13 cellular contexts compared by ENCODE assay signal in the genomic region with DNA sequence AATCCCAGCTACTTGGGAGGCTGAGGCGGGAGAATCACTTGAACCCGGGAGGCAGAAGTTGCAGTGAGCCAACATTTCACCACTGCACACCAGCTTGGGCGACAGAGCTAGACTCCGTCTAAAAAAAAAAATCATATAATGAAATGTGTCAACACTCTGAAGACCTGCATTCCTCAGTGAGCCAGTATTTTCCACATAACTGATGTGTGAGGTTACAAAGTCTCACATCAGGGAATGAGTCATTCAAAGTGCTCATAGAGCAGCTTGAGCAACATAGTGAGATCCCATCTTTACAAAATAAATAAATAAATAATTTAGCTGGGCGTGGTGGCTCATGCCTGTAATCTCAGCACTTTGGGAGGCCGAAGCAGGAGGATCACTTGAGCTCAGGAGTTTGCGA.
DNase-seq lines count a peak whose midpoint lies in the region; ATAC-seq, FAIRE-seq and TF ChIP-seq lines count a peak whose summit lies in the region.
"Had no signal": no experiment of that assay in that cellular context is flagged by ENCODE, and none has a peak within 500 bp of the region (broad histone marks: within the 10 kb centered on the region; RNA-seq: fewer than 3 reads in every experiment).

No MANE protein-coding gene starts in this region.

- no peaks in the 10 kb centered on the region for H3K9me3 ChIP-seq in A549
- H3K9me3 ChIP-seq in GM23248 (ENCODE audit: low read depth): no peaks in the 10 kb centered on the region

- CTCF ChIA-PET in A549 (lab: Yijun Ruan, JAX): interaction anchor here (1.1 kb wide), 2 partner anchors 8 to 217 kb away, joined by 3 to 4 read pairs; no protein-coding TSS in a partner anchor

- no peak for FAIRE-seq in A549 (lab: Jason Lieb, UNC)
- FAIRE-seq: colon had no signal

- no peaks in the 10 kb centered on the region for H3K79me2 ChIP-seq in GM23248 (ENCODE audit: insufficient read depth)

- TF ChIP-seq EP300 in A549 (IDR thresholded peaks at IDR 0.05): no peak

- no peaks in the 10 kb centered on the region for H3K36me3 Mint-ChIP-seq in activated T-helper 2 cell treated with anti-CD3 and anti-CD28 coated beads, Interferon-gamma antibody, Interleukin-2, Interleukin-4, amounts not matched to agents 10 μg/mL and 5 μg/mL and 100 μg/mL, durations not matched to agents 14 hours and 24 hours and 36 hours (ENCODE audit: low read depth)
- H3K36me3 Mint-ChIP-seq: CD8-positive, alpha-beta memory T cell had no signal

- no peaks in the 10 kb centered on the region for H3K27me3 Mint-ChIP-seq in activated T-helper 2 cell treated with anti-CD3 and anti-CD28 coated beads, Interferon-gamma antibody, Interleukin-2, Interleukin-4, amounts not matched to agents 10 μg/mL and 5 μg/mL and 100 μg/mL, durations not matched to agents 14 hours and 24 hours and 36 hours (ENCODE audit: low read depth)

- no peak for TF ChIP-seq CTCF in A549 (IDR thresholded peaks at IDR 0.05)
- no peak for TF ChIP-seq CTCF in foreskin fibroblast (IDR thresholded peaks at IDR 0.05; ENCODE audit: low read depth, low read length)

- peaks cover 22% of the 10 kb centered on the region for H3K27me3 ChIP-seq in GM23248 (replicated peaks; ENCODE audit: insufficient read depth)

- TF ChIP-seq POLR2A in A549 (IDR thresholded peaks at IDR 0.05; ENCODE audit: low read length): no peak

- ATAC-seq in A549: peak; percentile 79 to 91
- ATAC-seq in HG03460 (IDR thresholded peaks at IDR 0.05; ENCODE audit: unreplicated experiment): no peak
- ATAC-seq in HG03469 (IDR thresholded peaks at IDR 0.05; ENCODE audit: unreplicated experiment): no peak

- 0 out of 2 replicates have a peak, but pooled peaks cover 4% of the 10 kb centered on the region for H3F3A ChIP-seq in GM23248 (ENCODE audit: insufficient read depth)

- no peaks in the 10 kb centered on the region for H3K36me3 ChIP-seq in GM23248 (ENCODE audit: low read depth)

- H3K4me3 Mint-ChIP-seq in activated T-helper 2 cell treated with anti-CD3 and anti-CD28 coated beads, Interferon-gamma antibody, Interleukin-2, Interleukin-4, amounts not matched to agents 10 μg/mL and 5 μg/mL and 100 μg/mL, durations not matched to agents 14 hours and 24 hours and 36 hours (ENCODE audit: low read depth): no peak overlapping the region
- H3K4me3 Mint-ChIP-seq: CD8-positive, alpha-beta memory T cell; nephron had no signal

- POLR2A ChIA-PET in A549 (lab: Yijun Ruan, JAX): no interaction called here

- intact Hi-C loops in activated T-helper 2 cell treated with anti-CD3 and anti-CD28 coated beads, Interferon-gamma antibody, Interleukin-2, Interleukin-4, amounts not matched to agents 10 μg/mL and 5 μg/mL and 100 μg/mL, durations not matched to agents 14 hours and 24 hours and 36 hours (cut with micrococcal nuclease): no loop called here

- WGBS in A549 (ENCODE audit: missing lambda C conversion rate): 12% methylated on average over 7 of the region's 7 CpGs
- 66 to 70% methylated on average over 7 of the region's 7 CpGs for WGBS in GM23248 (ENCODE audit: low coverage in 1 of 2, low lambda C conversion rate in 2 of 2, missing lambda C conversion rate in 2 of 2), 2 experiments

- H3K27ac ChIP-seq in A549 (peak overlapping the region; percentile 13 to 78; a peak in 4 of 6 replicates), GM23248 (no peak overlapping the region)

- DNase-seq in A549 (ENCODE audit: low read depth in 1 of 2, low spot score in 1 of 2) (peak; percentile 49 to 86), GM23248 (peak; percentile 91), SW480 (ENCODE audit: low spot score) (peak; percentile 48), foreskin fibroblast (peak; percentile 41 to 44), pons (ENCODE audit: low spot score) (no peak)
- no peak for DNase-seq in activated T-helper 2 cell treated with anti-CD3 and anti-CD28 coated beads, Interferon-gamma antibody, Interleukin-2, Interleukin-4, amounts not matched to agents 10 μg/mL and 5 μg/mL and 100 μg/mL, durations not matched to agents 14 hours and 24 hours and 36 hours (ENCODE audit: low spot score)
- DNase-seq: activated CD8-positive, alpha-beta memory T cell treated with anti-CD3 and anti-CD28 coated beads, Interleukin-2, amount 50 U/mL, for 48 hours; CD8-positive, alpha-beta memory T cell; NCI-H526 had no signal

- in situ Hi-C loops in GM23248 (cut with MboI): no loop called here

- no peak overlapping the region for H3K27ac Mint-ChIP-seq in activated T-helper 2 cell treated with anti-CD3 and anti-CD28 coated beads, Interferon-gamma antibody, Interleukin-2, Interleukin-4, amounts not matched to agents 10 μg/mL and 5 μg/mL and 100 μg/mL, durations not matched to agents 14 hours and 24 hours and 36 hours
- H3K27ac Mint-ChIP-seq: CD8-positive, alpha-beta memory T cell had no signal

- peaks cover 24% of the 10 kb centered on the region for H3K4me1 ChIP-seq in A549
- no peaks in the 10 kb centered on the region for H3K4me1 ChIP-seq in GM23248 (ENCODE audit: insufficient read depth)

- H3K9me2 ChIP-seq in GM23248 (ENCODE audit: insufficient read depth): no peaks in the 10 kb centered on the region

- no peak overlapping the region for H3K9ac ChIP-seq in GM23248

- peaks cover 1% of the 10 kb centered on the region for H3K4me1 Mint-ChIP-seq in activated T-helper 2 cell treated with anti-CD3 and anti-CD28 coated beads, Interferon-gamma antibody, Interleukin-2, Interleukin-4, amounts not matched to agents 10 μg/mL and 5 μg/mL and 100 μg/mL, durations not matched to agents 14 hours and 24 hours and 36 hours (ENCODE audit: low read depth)
- H3K4me1 Mint-ChIP-seq: CD8-positive, alpha-beta memory T cell had no signal

- no peak for TF ChIP-seq RAD21 in A549 (conservative IDR thresholded peaks at IDR 0.05 in 1 of 2, IDR thresholded peaks at IDR 0.05 in 1 of 2)

- no peak overlapping the region for H2AFZ ChIP-seq in GM23248

- H4K20me1 ChIP-seq in GM23248 (ENCODE audit: insufficient read depth): no peaks in the 10 kb centered on the region

- H3K9me3 Mint-ChIP-seq in activated T-helper 2 cell treated with anti-CD3 and anti-CD28 coated beads, Interferon-gamma antibody, Interleukin-2, Interleukin-4, amounts not matched to agents 10 μg/mL and 5 μg/mL and 100 μg/mL, durations not matched to agents 14 hours and 24 hours and 36 hours: no peaks in the 10 kb centered on the region
- H3K9me3 Mint-ChIP-seq: CD8-positive, alpha-beta memory T cell; nephron had no signal

- H3K4me2 ChIP-seq in A549 (peak overlapping the region; percentile 40), GM23248 (ENCODE audit: unreplicated experiment) (no peak overlapping the region)

- H3K4me3 ChIP-seq in A549 (no peak overlapping the region), GM23248 (no peak overlapping the region), foreskin fibroblast (ENCODE audit: low read depth in 1 of 2, low read length in 2 of 2) (no peak overlapping the region)

TF ChIP-seq in A549, 52 proteins besides CTCF, POLR2A, EP300 and RAD21 (continues in another document):
- TF ChIP-seq MAFK (IDR thresholded peaks at IDR 0.05; ENCODE audit: partially characterized antibody) (no peak), CBX8 (IDR thresholded peaks at IDR 0.05) (no peak), CEBPB (IDR thresholded peaks at IDR 0.05) (peak; percentile 38 to 66; a peak in 1 of 4 replicates), JUNB (IDR thresholded peaks at IDR 0.05) (peak; percentile 51; the same call in 1 of the 2 replicates), HOXA7 (CRISPR knock-in tag; IDR thresholded peaks at IDR 0.05) (no peak), JUN (IDR thresholded peaks at IDR 0.05) (peak in 1 of 2 experiments; percentile 44; a peak in 2 of 5 replicates), EHF (CRISPR knock-in tag; IDR thresholded peaks at IDR 0.05) (no peak), HOXB13 (CRISPR knock-in tag; IDR thresholded peaks at IDR 0.05; ENCODE audit: low read depth) (no peak), PHF8 (IDR thresholded peaks at IDR 0.05; ENCODE audit: borderline replicate concordance, low read depth) (no peak), GATA3 (IDR thresholded peaks at IDR 0.05; ENCODE audit: borderline replicate concordance) (peak; percentile 50; the same call in 1 of the 2 replicates), FOSL2 (IDR thresholded peaks at IDR 0.05) (no peak), FOSL2 (CRISPR knock-in tag; IDR thresholded peaks at IDR 0.05) (peak; percentile 91)
- TF ChIP-seq, protein P1, sequence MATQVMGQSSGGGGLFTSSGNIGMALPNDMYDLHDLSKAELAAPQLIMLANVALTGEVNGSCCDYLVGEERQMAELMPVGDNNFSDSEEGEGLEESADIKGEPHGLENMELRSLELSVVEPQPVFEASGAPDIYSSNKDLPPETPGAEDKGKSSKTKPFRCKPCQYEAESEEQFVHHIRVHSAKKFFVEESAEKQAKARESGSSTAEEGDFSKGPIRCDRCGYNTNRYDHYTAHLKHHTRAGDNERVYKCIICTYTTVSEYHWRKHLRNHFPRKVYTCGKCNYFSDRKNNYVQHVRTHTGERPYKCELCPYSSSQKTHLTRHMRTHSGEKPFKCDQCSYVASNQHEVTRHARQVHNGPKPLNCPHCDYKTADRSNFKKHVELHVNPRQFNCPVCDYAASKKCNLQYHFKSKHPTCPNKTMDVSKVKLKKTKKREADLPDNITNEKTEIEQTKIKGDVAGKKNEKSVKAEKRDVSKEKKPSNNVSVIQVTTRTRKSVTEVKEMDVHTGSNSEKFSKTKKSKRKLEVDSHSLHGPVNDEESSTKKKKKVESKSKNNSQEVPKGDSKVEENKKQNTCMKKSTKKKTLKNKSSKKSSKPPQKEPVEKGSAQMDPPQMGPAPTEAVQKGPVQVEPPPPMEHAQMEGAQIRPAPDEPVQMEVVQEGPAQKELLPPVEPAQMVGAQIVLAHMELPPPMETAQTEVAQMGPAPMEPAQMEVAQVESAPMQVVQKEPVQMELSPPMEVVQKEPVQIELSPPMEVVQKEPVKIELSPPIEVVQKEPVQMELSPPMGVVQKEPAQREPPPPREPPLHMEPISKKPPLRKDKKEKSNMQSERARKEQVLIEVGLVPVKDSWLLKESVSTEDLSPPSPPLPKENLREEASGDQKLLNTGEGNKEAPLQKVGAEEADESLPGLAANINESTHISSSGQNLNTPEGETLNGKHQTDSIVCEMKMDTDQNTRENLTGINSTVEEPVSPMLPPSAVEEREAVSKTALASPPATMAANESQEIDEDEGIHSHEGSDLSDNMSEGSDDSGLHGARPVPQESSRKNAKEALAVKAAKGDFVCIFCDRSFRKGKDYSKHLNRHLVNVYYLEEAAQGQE (IDR thresholded peaks at IDR 0.05): no peak
- TF ChIP-seq, protein P2, sequence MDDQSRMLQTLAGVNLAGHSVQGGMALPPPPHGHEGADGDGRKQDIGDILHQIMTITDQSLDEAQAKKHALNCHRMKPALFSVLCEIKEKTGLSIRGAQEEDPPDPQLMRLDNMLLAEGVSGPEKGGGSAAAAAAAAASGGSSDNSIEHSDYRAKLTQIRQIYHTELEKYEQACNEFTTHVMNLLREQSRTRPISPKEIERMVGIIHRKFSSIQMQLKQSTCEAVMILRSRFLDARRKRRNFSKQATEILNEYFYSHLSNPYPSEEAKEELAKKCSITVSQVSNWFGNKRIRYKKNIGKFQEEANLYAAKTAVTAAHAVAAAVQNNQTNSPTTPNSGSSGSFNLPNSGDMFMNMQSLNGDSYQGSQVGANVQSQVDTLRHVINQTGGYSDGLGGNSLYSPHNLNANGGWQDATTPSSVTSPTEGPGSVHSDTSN (IDR thresholded peaks at IDR 0.05): no peak

Comparison
In these comparisons a context has a peak if more than half of its experiments do, and no peak if none do; other contexts are left out.
1. ATAC-seq: peak in A549 (2 of 2); none in HG03460 (single experiment) and HG03469 (single experiment).
2. DNase-seq: peak in A549 (2 of 2), GM23248 (single experiment), SW480 (single experiment) and foreskin fibroblast (2 of 2); none in pons (single experiment) and activated T-helper 2 cell treated with anti-CD3 and anti-CD28 coated beads, Interferon-gamma antibody, Interleukin-2, Interleukin-4, amounts not matched to agents 10 μg/mL and 5 μg/mL and 100 μg/mL, durations not matched to agents 14 hours and 24 hours and 36 hours (single experiment).